ENCODE assay signal across 10 cellular contexts in the genomic region with DNA sequence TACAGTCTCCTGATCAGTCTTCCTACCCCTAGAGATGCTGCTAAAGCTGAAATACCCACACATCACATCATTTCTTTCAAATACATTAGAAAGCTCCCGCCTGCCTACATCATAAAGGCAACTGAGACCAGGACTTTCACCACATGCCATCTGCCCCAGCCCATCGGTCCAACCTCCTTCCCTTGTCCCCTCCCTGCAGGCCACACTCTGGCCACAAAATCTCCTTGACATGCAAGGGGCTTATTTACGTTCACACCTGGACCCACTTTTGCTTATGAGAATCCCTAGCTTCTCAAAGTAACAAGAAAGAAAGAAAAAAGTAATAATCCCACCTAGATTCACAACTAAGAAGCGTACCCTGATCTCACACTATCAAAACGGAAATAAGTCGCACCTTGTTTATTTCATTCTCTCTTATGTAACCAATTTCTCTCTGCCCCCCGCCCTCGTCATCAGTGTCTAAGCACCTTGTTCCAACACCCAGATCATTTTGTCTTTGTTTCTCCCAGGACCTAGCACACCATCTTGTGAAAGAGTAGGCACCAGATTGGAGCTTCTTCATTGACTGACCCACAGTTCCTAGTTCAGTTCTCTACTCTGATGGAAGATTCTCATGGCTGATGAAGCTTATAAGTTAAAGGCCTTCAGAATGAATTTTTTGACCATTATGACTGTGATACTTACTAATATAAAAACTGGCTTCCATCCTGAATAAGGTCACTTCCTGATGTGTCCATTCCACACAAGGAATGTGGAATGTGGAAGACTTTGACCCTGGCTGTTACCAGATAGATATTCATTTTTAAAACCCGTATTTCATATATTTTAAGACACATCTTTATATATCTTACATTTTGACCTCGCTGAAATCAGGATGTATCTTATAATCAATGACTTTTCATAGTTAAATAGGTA. TPM values are rescaled to one million over a fixed set of nuclear protein-coding genes. Genes with fewer than 3 reads are reported as not detected.
DNase-seq lines count a peak whose midpoint lies in the region; ATAC-seq, FAIRE-seq and TF ChIP-seq lines count a peak whose summit lies in the region.
"Had no signal": no experiment of that assay in that cellular context is flagged by ENCODE, and none has a peak within 500 bp of the region (broad histone marks: within the 10 kb centered on the region; RNA-seq: fewer than 3 reads in every experiment).

No MANE protein-coding gene starts in this region.

- no peaks in the 10 kb centered on the region for H3K9me3 Mint-ChIP-seq in natural killer cell treated with Interleukin-12 subunit alpha and Interleukin-12 subunit beta and Interleukin-15 and Interleukin-18, amount 100 ng/mL, for 72 hours

- intact Hi-C loops in Panc1 (cut with micrococcal nuclease; ENCODE audit: unreplicated experiment), result no loop called here

- H3K27me3 Mint-ChIP-seq in natural killer cell treated with Interleukin-12 subunit alpha and Interleukin-12 subunit beta and Interleukin-15 and Interleukin-18, amount 100 ng/mL, for 72 hours, result no peaks in the 10 kb centered on the region

- H3K4me3 Mint-ChIP-seq in natural killer cell treated with Interleukin-12 subunit alpha and Interleukin-12 subunit beta and Interleukin-15 and Interleukin-18, amount 100 ng/mL, for 72 hours, result peak overlapping the region; percentile 60
- H3K4me3 Mint-ChIP-seq: CD14-positive monocyte had no signal

- H3K4me2 ChIP-seq in A549, result peak overlapping the region; percentile 80

- H3K4me1 ChIP-seq in A549 (peaks cover 71% of the 10 kb centered on the region), Panc1 (ENCODE audit: control insufficient read depth, insufficient read depth, low read length) (peaks cover 76% of the 10 kb centered on the region)

- H3K27me3 ChIP-seq in Panc1 (ENCODE audit: control insufficient read depth, insufficient read depth, low read length), result no peaks in the 10 kb centered on the region

- peak overlapping the region; percentile 55 to 80 for H3K27ac Mint-ChIP-seq in natural killer cell treated with Interleukin-12 subunit alpha and Interleukin-12 subunit beta and Interleukin-15 and Interleukin-18, amount 100 ng/mL, for 72 hours

- H3K27ac ChIP-seq in A549, result peak overlapping the region; percentile 86 to 89
- peak overlapping the region; percentile 98 for H3K27ac ChIP-seq in Panc1 (ENCODE audit: low read length)
- H3K27ac ChIP-seq: SK-N-MC had no signal

- TF ChIP-seq POLR2A in A549 (IDR thresholded peaks at IDR 0.05; ENCODE audit: low read length), result no peak

- H3K36me3 ChIP-seq in Panc1 (ENCODE audit: control insufficient read depth, insufficient read depth, low read length), result peaks cover 8% of the 10 kb centered on the region; the same call in 1 of the 2 replicates

- TF ChIP-seq CTCF in A549 (IDR thresholded peaks at IDR 0.05), result no peak
- TF ChIP-seq CTCF in Panc1 (IDR thresholded peaks at IDR 0.05), result no peak

- no TSS peak for BruUV-seq in Panc1 (replicated peaks; lab: Mats Ljungman, UMichigan)

- POLR2A ChIA-PET in A549 (lab: Yijun Ruan, JAX), result interaction anchor here (1.9 kb wide), 1 partner anchor 8 kb away, joined by 7 read pairs; a partner anchor contains a TSS
- POLR2A ChIA-PET in Panc1 (lab: Charles Lee), result interaction anchor here (0.5 kb wide), 1 partner anchor 865 kb away, joined by 8 read pairs; no protein-coding TSS in a partner anchor

- in situ Hi-C loops in Panc1 (cut with HindIII; ENCODE audit: low pct_unique_long_range_greater_than_20kb, low sequenced_read_pairs), result no loop called here

- TF ChIP-seq RAD21 in A549 (conservative IDR thresholded peaks at IDR 0.05 in 1 of 2, IDR thresholded peaks at IDR 0.05 in 1 of 2), result no peak

- DNase-seq in A549 (ENCODE audit: low read depth in 1 of 2, low spot score in 1 of 2) (no peak), Panc1 (ENCODE audit: low read depth, low spot score) (no peak), dermis blood vessel endothelial cell (peak; percentile 23), NCI-H2227 treated with DMSO at 0.1 percent for 48 hours (lab: John Stamatoyannopoulos, UW) (no peak), DMS 273 (lab: John Stamatoyannopoulos, UW; ENCODE audit: unreplicated experiment) (no peak)
- no peak for DNase-seq in natural killer cell treated with Interleukin-12 subunit alpha and Interleukin-12 subunit beta and Interleukin-15 and Interleukin-18, amount 100 ng/mL, for 72 hours (ENCODE audit: low spot score)

- H3K4me1 Mint-ChIP-seq in natural killer cell treated with Interleukin-12 subunit alpha and Interleukin-12 subunit beta and Interleukin-15 and Interleukin-18, amount 100 ng/mL, for 72 hours (ENCODE audit: low read depth in 2 of 2), result peaks cover 25 to 36% of the 10 kb centered on the region in 2 donors

- FAIRE-seq in A549 (lab: Jason Lieb, UNC), result no peak

- H3K4me3 ChIP-seq in A549 (no peak overlapping the region), Panc1 (ENCODE audit: low read depth in 2 of 2, low read length in 2 of 2) (0 out of 4 replicates have a peak overlapping the region, but pooled peaks of 1 of the 2 experiments have one; percentile 0)
- H3K4me3 ChIP-seq: SK-N-MC had no signal

- TF ChIP-seq EP300 in A549 (IDR thresholded peaks at IDR 0.05), result no peak

- ATAC-seq in A549 (peak; percentile 9 to 44; a peak in 4 of 6 replicates), Panc1 (peak; percentile 33), HG02852 (IDR thresholded peaks at IDR 0.05; ENCODE audit: unreplicated experiment) (no peak), GM18873 (IDR thresholded peaks at IDR 0.05; ENCODE audit: low FRiP score, unreplicated experiment) (no peak)
- no peak for ATAC-seq in natural killer cell treated with Interleukin-12 subunit alpha and Interleukin-12 subunit beta and Interleukin-15 and Interleukin-18, amount 100 ng/mL, for 72 hours

- 74% methylated on average over 10 of the region's 10 CpGs for WGBS in A549 (ENCODE audit: missing lambda C conversion rate)

- CTCF ChIA-PET in A549 (lab: Yijun Ruan, JAX) (interaction anchor here (0.9 to 5.1 kb wide), 4 partner anchors 11 to 179 kb away, joined by 3 to 23 read pairs (median 4); no protein-coding TSS in a partner anchor), Panc1 (lab: Charles Lee) (no interaction called here)

- peaks cover 12% of the 10 kb centered on the region for H3K36me3 Mint-ChIP-seq in natural killer cell treated with Interleukin-12 subunit alpha and Interleukin-12 subunit beta and Interleukin-15 and Interleukin-18, amount 100 ng/mL, for 72 hours

- H3K9me3 ChIP-seq in A549, result no peaks in the 10 kb centered on the region
- no peaks in the 10 kb centered on the region for H3K9me3 ChIP-seq in Panc1 (ENCODE audit: control insufficient read depth, insufficient read depth, low read depth, low read length)

TF ChIP-seq in A549, 52 proteins besides CTCF, POLR2A, EP300 and RAD21 (continues in another document):
- TF ChIP-seq, protein P1, sequence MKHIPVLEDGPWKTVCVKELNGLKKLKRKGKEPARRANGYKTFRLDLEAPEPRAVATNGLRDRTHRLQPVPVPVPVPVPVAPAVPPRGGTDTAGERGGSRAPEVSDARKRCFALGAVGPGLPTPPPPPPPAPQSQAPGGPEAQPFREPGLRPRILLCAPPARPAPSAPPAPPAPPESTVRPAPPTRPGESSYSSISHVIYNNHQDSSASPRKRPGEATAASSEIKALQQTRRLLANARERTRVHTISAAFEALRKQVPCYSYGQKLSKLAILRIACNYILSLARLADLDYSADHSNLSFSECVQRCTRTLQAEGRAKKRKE (CRISPR knock-in tag; IDR thresholded peaks at IDR 0.05; ENCODE audit: low read depth), result no peak
- TF ChIP-seq NFE2L2 (conservative IDR thresholded peaks at IDR 0.05; ENCODE audit: low read length) (no peak), GATA3 (IDR thresholded peaks at IDR 0.05; ENCODE audit: borderline replicate concordance) (no peak), NPAS2 (CRISPR knock-in tag; IDR thresholded peaks at IDR 0.05; ENCODE audit: borderline replicate concordance) (no peak)

RNA-seq across cellular contexts. Expression of a gene that starts 7.7 kb away (rescaled TPM):
- polyA plus RNA-seq in A549 (2011; rRNA removed), result 93.5 and 121 TPM in 2 replicates
- 64.8 and 76.5 TPM in 2 replicates for polyA plus RNA-seq in A549 (2012; cell fraction: cytosol; rRNA removed)
- polyA plus RNA-seq in A549 (2012; cell fraction: nucleus; rRNA removed), result 27.8 and 39.1 TPM in 2 replicates
- polyA plus RNA-seq in A549 (2017; fragmentation: RNase III; extraction: RNeasy Plus Mini Kit Qiagen cat#74134 plus additional on column Dnase treatment), result 39.4 to 40.5 TPM (median 40.1 TPM) in 3 replicates
- polyA minus RNA-seq in A549 (2011; rRNA and poly(A)+ RNA removed), result 262 and 314 TPM in 2 replicates
- total RNA-seq in Panc1 (2021; ENCODE audit: unreplicated experiment), result 193 TPM
- polyA plus RNA-seq in Panc1 (2012; ENCODE audit: insufficient read length), result 134 TPM
- total RNA-seq in dermis blood vessel endothelial cell, result 99.0 and 102 TPM in 2 replicates
- total RNA-seq in natural killer cell treated with Interleukin-12 subunit alpha and Interleukin-12 subunit beta and Interleukin-15 and Interleukin-18, amount 100 ng/mL, for 72 hours, result 10 to 100 TPM; 52.3 to 62.0 TPM

RNA-seq across cellular contexts. Expression of a gene that starts 36.8 kb away (rescaled TPM):
- polyA plus RNA-seq in A549 (2011; rRNA removed), result 64.7 and 66.9 TPM in 2 replicates
- 53.7 and 59.8 TPM in 2 replicates for polyA plus RNA-seq in A549 (2012; cell fraction: cytosol; rRNA removed)
- polyA plus RNA-seq in A549 (2012; cell fraction: nucleus; rRNA removed), result 59.7 and 62.4 TPM in 2 replicates
- 51.7 to 58.6 TPM (median 57.5 TPM) in 3 replicates for polyA plus RNA-seq in A549 (2017; fragmentation: RNase III; extraction: RNeasy Plus Mini Kit Qiagen cat#74134 plus additional on column Dnase treatment)
- 34.3 and 35.0 TPM in 2 replicates for polyA minus RNA-seq in A549 (2011; rRNA and poly(A)+ RNA removed)
- total RNA-seq in Panc1 (2021; ENCODE audit: unreplicated experiment), result 25.0 TPM
- 18.0 TPM for polyA plus RNA-seq in Panc1 (2012; ENCODE audit: insufficient read length)
- 14.8 and 26.3 TPM in 2 replicates for total RNA-seq in dermis blood vessel endothelial cell
- total RNA-seq in natural killer cell treated with Interleukin-12 subunit alpha and Interleukin-12 subunit beta and Interleukin-15 and Interleukin-18, amount 100 ng/mL, for 72 hours, result 10 to 100 TPM; 34.8 to 62.4 TPM

RNA-seq across cellular contexts. Expression of a gene that starts 50.5 kb away (rescaled TPM):
- polyA plus RNA-seq in A549 (2011; rRNA removed), result 20.2 and 23.8 TPM in 2 replicates
- polyA plus RNA-seq in A549 (2012; cell fraction: cytosol; rRNA removed), result 11.0 and 16.6 TPM in 2 replicates
- 15.0 and 17.0 TPM in 2 replicates for polyA plus RNA-seq in A549 (2012; cell fraction: nucleus; rRNA removed)
- polyA plus RNA-seq in A549 (2017; fragmentation: RNase III; extraction: RNeasy Plus Mini Kit Qiagen cat#74134 plus additional on column Dnase treatment), result 15.8 to 18.3 TPM (median 18.0 TPM) in 3 replicates
- 29.8 and 34.3 TPM in 2 replicates for polyA minus RNA-seq in A549 (2011; rRNA and poly(A)+ RNA removed)
- 56.2 TPM for total RNA-seq in Panc1 (2021; ENCODE audit: unreplicated experiment)
- 27.8 TPM for polyA plus RNA-seq in Panc1 (2012; ENCODE audit: insufficient read length)
- 63.5 and 66.5 TPM in 2 replicates for total RNA-seq in dermis blood vessel endothelial cell
- total RNA-seq in natural killer cell treated with Interleukin-12 subunit alpha and Interleukin-12 subunit beta and Interleukin-15 and Interleukin-18, amount 100 ng/mL, for 72 hours, result 1 to 10 TPM; 2.6 to 7.3 TPM

Comparison
In these comparisons a context has a peak if more than half of its experiments do, and no peak if none do; other contexts are left out.
1. ATAC-seq: peak in A549 (2 of 2) and Panc1 (single experiment); none in natural killer cell treated with Interleukin-12 subunit alpha and Interleukin-12 subunit beta and Interleukin-15 and Interleukin-18, amount 100 ng/mL, for 72 hours (0 of 2), HG02852 (single experiment) and GM18873 (single experiment).